ENCODE assay signal across 17 cellular contexts in the genomic region with DNA sequence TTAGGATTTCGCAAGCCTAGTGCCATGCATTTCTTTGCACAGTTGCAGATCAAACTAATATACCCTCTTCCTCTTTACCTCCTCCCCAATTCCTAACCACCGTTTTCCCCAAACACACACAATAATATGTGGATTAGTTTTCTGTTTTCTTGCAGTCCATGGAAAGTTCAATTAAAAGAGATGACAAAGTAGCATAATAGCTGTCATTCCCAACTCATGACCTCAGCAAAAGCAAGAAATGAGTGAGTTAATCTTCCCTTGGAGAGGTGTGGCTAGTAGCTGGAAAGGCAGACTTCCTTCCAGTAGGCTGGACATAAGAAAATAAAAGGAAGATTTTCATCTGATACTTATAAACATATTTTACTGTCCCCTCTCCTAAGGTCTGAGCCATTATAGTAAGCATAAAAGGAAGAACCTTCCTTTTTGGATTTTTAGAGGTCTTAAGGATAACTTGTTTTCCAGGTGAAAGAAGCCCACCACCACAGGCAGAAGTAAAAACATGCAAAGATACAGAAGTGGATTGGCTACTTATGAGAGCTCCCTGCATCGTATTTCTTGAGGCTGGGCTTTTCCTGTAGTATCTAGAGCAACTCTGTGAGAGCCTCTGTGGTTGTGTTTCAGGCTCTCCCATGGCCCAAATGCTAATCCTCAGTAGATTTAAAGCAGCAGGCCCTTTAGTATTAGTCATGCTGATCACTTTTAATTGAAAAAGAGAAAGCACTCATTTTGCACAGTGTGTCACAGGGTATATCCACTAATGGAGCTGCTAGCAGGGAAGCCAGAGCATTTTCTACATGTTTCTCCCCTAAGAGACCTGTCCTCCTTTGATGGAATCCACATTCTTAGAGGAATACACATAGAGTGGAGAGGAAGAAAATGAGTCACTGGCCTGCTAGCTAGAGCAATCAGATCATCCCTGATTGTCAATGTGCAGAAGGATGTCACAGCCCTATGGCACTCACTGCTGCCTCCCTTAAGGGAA.
DNase-seq lines count a peak whose midpoint lies in the region; ATAC-seq lines count a peak whose summit lies in the region.
"Had no signal": no experiment of that assay in that cellular context is flagged by ENCODE, and none has a peak within 500 bp of the region (broad histone marks: within the 10 kb centered on the region; RNA-seq: fewer than 3 reads in every experiment).

No MANE protein-coding gene starts in this region.

- H3K9me3 ChIP-seq in ectodermal cell (ENCODE audit: control insufficient read depth, low read length) (no peaks in the 10 kb centered on the region), HAP-1 (no peaks in the 10 kb centered on the region)
- H3K9me3 ChIP-seq: heart right ventricle, psoas muscle, stomach had no signal

- peak overlapping the region; percentile 75 for H3K27ac ChIP-seq in ectodermal cell (ENCODE audit: insufficient read depth, low read depth, low read length, poor library complexity, severe bottlenecking)
- H3K27ac ChIP-seq: BLaER1, heart right ventricle, psoas muscle, stomach had no signal

- H3K4me3 Mint-ChIP-seq in activated T-helper 17 cell treated with anti-CD3 and anti-CD28 coated beads, Interleukin-2, amount 50 U/mL, for 72 hours = no peak overlapping the region
- H3K4me3 Mint-ChIP-seq: activated CD8-positive, alpha-beta memory T cell treated with anti-CD3 and anti-CD28 coated beads, Interleukin-2, amount 10 ng/mL, durations not matched to agents 7 days and 5 days; activated naive CD8-positive, alpha-beta T cell treated with anti-CD3 and anti-CD28 coated beads, Interleukin-2, amount 10 ng/mL, durations not matched to agents 7 days and 5 days; effector memory CD8-positive, alpha-beta T cell had no signal

- no peaks in the 10 kb centered on the region for H3K27me3 ChIP-seq in ectodermal cell (ENCODE audit: control insufficient read depth, insufficient read depth, low read length, poor library complexity, severe bottlenecking)
- no peaks in the 10 kb centered on the region for H3K27me3 ChIP-seq in HAP-1 (ENCODE audit: low read depth)
- H3K27me3 ChIP-seq: BLaER1, heart right ventricle, stomach had no signal

- H3K27ac Mint-ChIP-seq in activated T-helper 17 cell treated with anti-CD3 and anti-CD28 coated beads, Interleukin-2, amount 50 U/mL, for 72 hours = no peak overlapping the region
- H3K27ac Mint-ChIP-seq: activated CD8-positive, alpha-beta memory T cell treated with anti-CD3 and anti-CD28 coated beads, Interleukin-2, amount 10 ng/mL, durations not matched to agents 7 days and 5 days; activated naive CD8-positive, alpha-beta T cell treated with anti-CD3 and anti-CD28 coated beads, Interleukin-2, amount 10 ng/mL, durations not matched to agents 7 days and 5 days; effector memory CD8-positive, alpha-beta T cell had no signal

- no peaks in the 10 kb centered on the region for H3K9me3 Mint-ChIP-seq in activated T-helper 17 cell treated with anti-CD3 and anti-CD28 coated beads, Interleukin-2, amount 50 U/mL, for 72 hours
- H3K9me3 Mint-ChIP-seq: activated naive CD8-positive, alpha-beta T cell treated with anti-CD3 and anti-CD28 coated beads, Interleukin-2, amount 10 ng/mL, durations not matched to agents 7 days and 5 days; effector memory CD8-positive, alpha-beta T cell had no signal

- H3K4me1 ChIP-seq in ectodermal cell (ENCODE audit: control insufficient read depth, insufficient read depth, low read length) = peaks cover 29% of the 10 kb centered on the region
- H3K4me1 ChIP-seq in HAP-1 = no peaks in the 10 kb centered on the region
- H3K4me1 ChIP-seq: BLaER1, heart right ventricle, psoas muscle, stomach had no signal

- DNase-seq in AG20443 (ENCODE audit: low spot score) (peak; percentile 21), LHCN-M2 (ENCODE audit: low read depth) (peak; percentile 60), myocyte (ENCODE audit: low read depth) (peak; percentile 22), SKM-1 treated with dmso at 0.1 percent for 144 hours (lab: John Stamatoyannopoulos, UW; ENCODE audit: unreplicated experiment) (no peak), HAP-1 (ENCODE audit: low spot score in 2 of 2) (no peak), hypothalamus (lab: John Stamatoyannopoulos, UW) (no peak)
- DNase-seq: activated CD8-positive, alpha-beta memory T cell treated with anti-CD3 and anti-CD28 coated beads, Interleukin-2, amount 10 ng/mL, durations not matched to agents 7 days and 5 days; activated naive CD8-positive, alpha-beta T cell treated with anti-CD3 and anti-CD28 coated beads, Interleukin-2, amount 10 ng/mL, durations not matched to agents 7 days and 5 days; effector memory CD8-positive, alpha-beta T cell; heart right ventricle; psoas muscle; RPMI8226; stimulated activated CD4-positive, alpha-beta T cell treated with anti-CD3 and anti-CD28 coated beads, Interleukin-4, amount 100 ng/mL, for 24 hours; stomach had no signal

- H3K4me3 ChIP-seq in ectodermal cell (ENCODE audit: insufficient read depth, low read depth, low read length) (no peak overlapping the region), HAP-1 (no peak overlapping the region)
- H3K4me3 ChIP-seq: BLaER1, heart right ventricle, psoas muscle, stomach had no signal

- in situ Hi-C loops in HAP-1 (cut with MboI; ENCODE audit: low sequenced_read_pairs) = no loop called here

- ATAC-seq in activated T-helper 17 cell treated with anti-CD3 and anti-CD28 coated beads, Interleukin-2, amount 50 U/mL, for 72 hours (replicated peaks) = no peak
- ATAC-seq: activated CD8-positive, alpha-beta memory T cell treated with anti-CD3 and anti-CD28 coated beads, Interleukin-2, amount 10 ng/mL, durations not matched to agents 7 days and 5 days; effector memory CD8-positive, alpha-beta T cell; psoas muscle had no signal

- H3K36me3 Mint-ChIP-seq in activated T-helper 17 cell treated with anti-CD3 and anti-CD28 coated beads, Interleukin-2, amount 50 U/mL, for 72 hours (ENCODE audit: low read depth) = no peaks in the 10 kb centered on the region
- H3K36me3 Mint-ChIP-seq: activated CD8-positive, alpha-beta memory T cell treated with anti-CD3 and anti-CD28 coated beads, Interleukin-2, amount 10 ng/mL, durations not matched to agents 7 days and 5 days; activated naive CD8-positive, alpha-beta T cell treated with anti-CD3 and anti-CD28 coated beads, Interleukin-2, amount 10 ng/mL, durations not matched to agents 7 days and 5 days had no signal

- H3K27me3 Mint-ChIP-seq in activated T-helper 17 cell treated with anti-CD3 and anti-CD28 coated beads, Interleukin-2, amount 50 U/mL, for 72 hours = no peaks in the 10 kb centered on the region
- H3K27me3 Mint-ChIP-seq: activated CD8-positive, alpha-beta memory T cell treated with anti-CD3 and anti-CD28 coated beads, Interleukin-2, amount 10 ng/mL, durations not matched to agents 7 days and 5 days; activated naive CD8-positive, alpha-beta T cell treated with anti-CD3 and anti-CD28 coated beads, Interleukin-2, amount 10 ng/mL, durations not matched to agents 7 days and 5 days had no signal

- H3K36me3 ChIP-seq in ectodermal cell (ENCODE audit: control insufficient read depth, insufficient read depth, low read length) (no peaks in the 10 kb centered on the region), HAP-1 (replicated peaks) (no peaks in the 10 kb centered on the region)
- H3K36me3 ChIP-seq: BLaER1, heart right ventricle, stomach had no signal

- 74% methylated on average over 2 of the region's 3 CpGs for WGBS in ectodermal cell, 2 experiments

- H3K4me1 Mint-ChIP-seq in activated T-helper 17 cell treated with anti-CD3 and anti-CD28 coated beads, Interleukin-2, amount 50 U/mL, for 72 hours = no peaks in the 10 kb centered on the region
- H3K4me1 Mint-ChIP-seq: activated CD8-positive, alpha-beta memory T cell treated with anti-CD3 and anti-CD28 coated beads, Interleukin-2, amount 10 ng/mL, durations not matched to agents 7 days and 5 days; activated naive CD8-positive, alpha-beta T cell treated with anti-CD3 and anti-CD28 coated beads, Interleukin-2, amount 10 ng/mL, durations not matched to agents 7 days and 5 days had no signal

Comparison
In these comparisons a context has a peak if more than half of its experiments do, and no peak if none do; other contexts are left out.
1. DNase-seq: peak in AG20443 (single experiment), LHCN-M2 (single experiment) and myocyte (single experiment); none in SKM-1 treated with dmso at 0.1 percent for 144 hours (single experiment), HAP-1 (0 of 2) and hypothalamus (0 of 51).